Comparison of ENCODE assay signal across 8 cellular contexts in genomic region chr12:106304001-106304421, GRCh38. TPM values are rescaled to one million over a fixed set of nuclear protein-coding genes. Genes with fewer than 3 reads are reported as not detected.
DNase-seq lines count a peak whose midpoint lies in the region; ATAC-seq and TF ChIP-seq lines count a peak whose summit lies in the region.

No MANE protein-coding gene starts in this region.

- H3K27ac ChIP-seq in cardiac muscle cell (peak overlapping the region; percentile 100), ascending aorta (peak overlapping the region; percentile 88 to 91), tibial nerve (peak overlapping the region; percentile 90 to 99 (median 96))

- H3K27me3 ChIP-seq in cardiac muscle cell (no peaks in the 10 kb centered on the region), ascending aorta (no peaks in the 10 kb centered on the region), tibial nerve (no peaks in the 10 kb centered on the region)

- H3K4me3 ChIP-seq in cardiac muscle cell (peak overlapping the region; percentile 94), ascending aorta (peak overlapping the region; percentile 86 to 90), tibial nerve (peak overlapping the region; percentile 85 to 99 (median 96))

- no peak for TF ChIP-seq POLR2A in tibial nerve (IDR thresholded peaks at IDR 0.05)

- H3K9me3 ChIP-seq in cardiac muscle cell (ENCODE audit: low read depth): no peaks in the 10 kb centered on the region
- H3K9me3 ChIP-seq in ascending aorta: no peaks in the 10 kb centered on the region
- H3K9me3 ChIP-seq in tibial nerve: no peaks in the 10 kb centered on the region

- intact Hi-C loops in cardiac septum (cut with DNase I): loop anchor here (10.0 kb wide), 1 partner anchor 159 kb away; no protein-coding TSS in a partner anchor
- intact Hi-C loops in ascending aorta (cut with DNase I): no loop called here

- DNase-seq in cardiac muscle cell (ENCODE audit: low read depth in 1 of 2, low spot score in 1 of 2) (peak in 1 of 2 donors; percentile 8), cardiac septum (ENCODE audit: low spot score) (no peak), ascending aorta (ENCODE audit: low spot score in 2 of 2) (no peak), midbrain (lab: John Stamatoyannopoulos, UW) (peak; percentile 76), tibial nerve (ENCODE audit: low spot score in 2 of 2) (no peak), mesenteric fat pad (ENCODE audit: low spot score) (no peak)

- TF ChIP-seq EP300 in tibial nerve (IDR thresholded peaks at IDR 0.05): no peak

- ATAC-seq in HG02973 (IDR thresholded peaks at IDR 0.05; ENCODE audit: unreplicated experiment) (no peak), HG03565 (IDR thresholded peaks at IDR 0.05; ENCODE audit: unreplicated experiment) (no peak)

- H3K4me1 ChIP-seq in cardiac muscle cell (ENCODE audit: low read depth): peaks cover 28% of the 10 kb centered on the region
- peaks cover 0 to 12% of the 10 kb centered on the region in 2 donors for H3K4me1 ChIP-seq in ascending aorta
- H3K4me1 ChIP-seq in tibial nerve: peaks cover 0 to 85% (median 32%) of the 10 kb centered on the region in 4 donors

- WGBS in tibial nerve, 2 donors: 31 to 39% methylated on average over 5 of the region's 5 CpGs

- no peak for TF ChIP-seq CTCF in cardiac muscle cell (IDR thresholded peaks at IDR 0.05; ENCODE audit: low read depth, low read length)
- TF ChIP-seq CTCF in ascending aorta (IDR thresholded peaks at IDR 0.05): no peak
- no peak for TF ChIP-seq CTCF in tibial nerve (IDR thresholded peaks at IDR 0.05)

- H3K36me3 ChIP-seq in cardiac muscle cell (no peaks in the 10 kb centered on the region), ascending aorta (no peaks in the 10 kb centered on the region), tibial nerve (no peaks in the 10 kb centered on the region)

RNA-seq across cellular contexts. Expression of gene TCP11L2, which starts 1.5 kb away (rescaled TPM):
- total RNA-seq in cardiac muscle cell (22.1 and 31.5 TPM in 2 replicates), cardiac septum (61.2 TPM), ascending aorta (16.0 TPM), tibial nerve (10 to 100 TPM; 21.6 to 34.9 (median 29.8) TPM), mesenteric fat pad (19.4 TPM)
- 9.0 and 13.2 TPM in 2 replicates for polyA plus RNA-seq in cardiac muscle cell

RNA-seq across cellular contexts. Expression of gene POLR3B, which starts 53.5 kb away (rescaled TPM):
- total RNA-seq in cardiac muscle cell (10.7 and 11.5 TPM in 2 replicates), cardiac septum (9.4 TPM), ascending aorta (0.21 TPM), tibial nerve (10 to 100 TPM in 1 of 4 donors, 1 to 10 TPM in 3; 6.3 to 21.0 (median 7.7) TPM), mesenteric fat pad (11.8 TPM)
- polyA plus RNA-seq in cardiac muscle cell: 8.5 and 12.2 TPM in 2 replicates

RNA-seq across cellular contexts. Expression of gene CKAP4, which starts 56.2 kb away (rescaled TPM):
- total RNA-seq in cardiac muscle cell (119 and 139 TPM in 2 replicates), cardiac septum (56.8 TPM), ascending aorta (116 TPM), tibial nerve (10 to 100 TPM; 29.9 to 49.5 (median 38.7) TPM), mesenteric fat pad (46.0 TPM)
- 151 and 173 TPM in 2 replicates for polyA plus RNA-seq in cardiac muscle cell
